ENCODE assay signal across 12 cellular contexts in the genomic region with DNA sequence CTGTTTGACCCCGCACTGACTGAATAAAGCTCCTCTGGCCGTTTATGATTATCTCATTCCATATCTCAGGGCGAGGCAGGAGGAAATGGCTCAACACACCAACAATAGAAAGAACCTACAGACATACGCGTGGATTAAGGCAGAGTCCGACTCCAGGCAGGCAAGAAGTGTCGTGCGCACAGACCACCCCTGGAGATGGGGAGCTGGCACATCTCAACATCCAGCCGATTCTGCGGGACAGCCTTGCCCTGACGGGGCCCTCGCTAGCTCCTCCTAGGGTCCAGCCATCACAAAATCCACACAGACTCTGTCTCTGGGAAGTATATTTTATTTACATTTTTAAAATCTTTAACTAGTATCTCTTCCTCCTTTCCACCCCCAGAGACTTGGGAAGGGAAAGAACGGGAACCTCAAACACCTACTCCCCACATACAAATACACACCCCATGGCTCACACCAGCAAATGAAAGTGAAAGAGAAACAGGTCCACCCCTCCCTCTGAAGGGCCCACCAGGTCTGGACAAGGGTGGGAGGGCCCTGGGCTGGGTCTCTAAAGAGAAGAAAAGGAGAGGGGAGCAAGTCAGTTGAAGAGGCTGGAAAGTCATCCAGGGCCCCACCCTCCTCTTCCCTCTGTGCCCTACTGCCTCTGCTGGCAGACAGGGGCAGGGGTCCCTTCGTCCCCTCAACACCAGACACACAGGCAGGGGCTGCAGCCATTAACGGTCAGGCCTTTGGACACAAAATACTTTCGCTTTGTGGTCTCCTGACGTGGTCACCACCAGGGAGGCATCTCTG. TPM values are rescaled to one million over a fixed set of nuclear protein-coding genes. Genes with fewer than 3 reads are reported as not detected.
DNase-seq lines count a peak whose midpoint lies in the region; TF ChIP-seq lines count a peak whose summit lies in the region.
"Had no signal": no experiment of that assay in that cellular context is flagged by ENCODE, and none has a peak within 500 bp of the region (broad histone marks: within the 10 kb centered on the region; RNA-seq: fewer than 3 reads in every experiment).

No MANE protein-coding gene starts in this region.

- in situ Hi-C loops in brain microvascular endothelial cell (cut with HindIII; ENCODE audit: low pct_ligation_motif_present, low sequenced_read_pairs), result no loop called here

- no peak overlapping the region for H4K91ac ChIP-seq in H9 (ENCODE audit: insufficient read length, low read depth, low read length)

- H2BK5ac ChIP-seq in H9 (ENCODE audit: insufficient read length, low read length), result no peak overlapping the region

- H3K23me2 ChIP-seq in H9 (ENCODE audit: insufficient read length, low read depth, low read length, poor library complexity, severe bottlenecking), result peaks cover under 1% of the 10 kb centered on the region

- no peak overlapping the region for H2BK20ac ChIP-seq in H9 (ENCODE audit: low read depth, low read length, poor library complexity, severe bottlenecking)

- H3K4me1 Mint-ChIP-seq in H9, result peaks cover 19 to 25% of the 10 kb centered on the region in 2 experiments
- peaks cover 19% of the 10 kb centered on the region for H3K4me1 Mint-ChIP-seq in Calu3 (ENCODE audit: low read depth, unreplicated experiment)

- H3K36me3 Mint-ChIP-seq in H9 (ENCODE audit: insufficient read depth in 1 of 3, low read depth in 3 of 3) (peaks cover 17 to 39% (median 33%) of the 10 kb centered on the region in 3 experiments), Calu3 (ENCODE audit: insufficient read depth, unreplicated experiment) (peaks cover 50% of the 10 kb centered on the region)

- H3K4me1 ChIP-seq in BE2C (peaks cover 38% of the 10 kb centered on the region), H9 (ENCODE audit: insufficient read depth, low read length) (peaks cover 4% of the 10 kb centered on the region; the same call in 1 of the 2 replicates), mucosa of rectum (ENCODE audit: control insufficient read depth in 2 of 2, insufficient read depth in 2 of 2, low read length in 2 of 2) (peaks cover 52 to 55% of the 10 kb centered on the region in 2 donors), thyroid gland (peaks cover 3 to 26% of the 10 kb centered on the region in 2 donors)

- H2AK5ac ChIP-seq in H9 (ENCODE audit: insufficient read length, low read length), result no peak overlapping the region

- H3K4me3 ChIP-seq in BE2C (ENCODE audit: low read depth, low read length), result no peak overlapping the region
- no peak overlapping the region for H3K4me3 ChIP-seq in brain microvascular endothelial cell (ENCODE audit: low read depth, low read length)
- peak overlapping the region; percentile 41 to 48 for H3K4me3 ChIP-seq in mucosa of rectum (ENCODE audit: low read length in 2 of 2)
- H3K4me3 ChIP-seq in thyroid gland (replicated peaks in 1 of 3), result no peak overlapping the region

- TF ChIP-seq POLR2A in thyroid gland (IDR thresholded peaks at IDR 0.05), result no peak

- peak; percentile 29 for TF ChIP-seq CTCF in BE2C (IDR thresholded peaks at IDR 0.05; ENCODE audit: low read depth, low read length)
- TF ChIP-seq CTCF in H9 (conservative IDR thresholded peaks at IDR 0.05), result peak; percentile 30; the same call in 2 of the 3 replicates
- TF ChIP-seq CTCF in brain microvascular endothelial cell (IDR thresholded peaks at IDR 0.05; ENCODE audit: low read depth, low read length, missing control alignments), result peak; percentile 35
- TF ChIP-seq CTCF in Calu3 (IDR thresholded peaks at IDR 0.05; ENCODE audit: unreplicated experiment), result no peak
- no peak for TF ChIP-seq CTCF in thyroid gland (IDR thresholded peaks at IDR 0.05)

- no peak overlapping the region for H2BK12ac ChIP-seq in H9 (ENCODE audit: insufficient read length, low read depth, low read length)

- H3K4me2 ChIP-seq in H9 (ENCODE audit: insufficient read depth, insufficient read length, low read length), result no peak overlapping the region

- no peak overlapping the region for H3K27ac ChIP-seq in H9 (ENCODE audit: insufficient read length, low read depth, low read length)
- H3K27ac ChIP-seq in brain microvascular endothelial cell, result no peak overlapping the region
- H3K27ac ChIP-seq in mucosa of rectum (ENCODE audit: low read depth in 2 of 2, low read length in 2 of 2), result peak overlapping the region; percentile 90 to 93
- no peak overlapping the region for H3K27ac ChIP-seq in thyroid gland

- H3K27me3 ChIP-seq in BE2C (no peaks in the 10 kb centered on the region), H9 (ENCODE audit: insufficient read depth, low read length) (no peaks in the 10 kb centered on the region), brain microvascular endothelial cell (replicated peaks) (no peaks in the 10 kb centered on the region), mucosa of rectum (ENCODE audit: control insufficient read depth in 2 of 2, insufficient read depth in 2 of 2, low read length in 2 of 2) (no peaks in the 10 kb centered on the region), thyroid gland (no peaks in the 10 kb centered on the region)

- H3K9ac ChIP-seq in H9 (ENCODE audit: extremely low read depth, insufficient read length, low read length) (no peak overlapping the region), mucosa of rectum (ENCODE audit: low read depth in 1 of 2, low read length in 2 of 2) (peak overlapping the region; percentile 50 to 56)

- no peak overlapping the region for H4K8ac ChIP-seq in H9 (replicated peaks; ENCODE audit: insufficient read length, low read depth, low read length)

- no peak overlapping the region for H2BK15ac ChIP-seq in H9 (ENCODE audit: low read depth, low read length)

- no peak overlapping the region for H3T11ph ChIP-seq in H9 (ENCODE audit: low read length)

- H3K56ac ChIP-seq in H9 (ENCODE audit: insufficient read length, low read depth, low read length), result no peak overlapping the region

- H2BK120ac ChIP-seq in H9 (ENCODE audit: low read depth, low read length, poor library complexity, severe bottlenecking), result no peak overlapping the region

- BruUV-seq in Calu3 (replicated peaks; lab: Mats Ljungman, UMichigan), result no TSS peak

- CTCF ChIA-PET in Calu3 (lab: Charles Lee), result no interaction called here

- peak overlapping the region in 1 of 3 experiments; percentile 4; a peak in 1 of 7 replicates for H3K27ac Mint-ChIP-seq in H9
- H3K27ac Mint-ChIP-seq in Calu3 (ENCODE audit: unreplicated experiment), result no peak overlapping the region

- no peaks in the 10 kb centered on the region for H4K20me1 ChIP-seq in H9 (ENCODE audit: control insufficient read depth, insufficient read depth, insufficient read length)

- no peaks in the 10 kb centered on the region for H3K79me1 ChIP-seq in H9 (ENCODE audit: insufficient read depth, low read depth, low read length, poor library complexity, severe bottlenecking)

- no peak for DNase-seq in BE2C
- DNase-seq in H9, result no peak
- DNase-seq in brain microvascular endothelial cell, result no peak
- DNase-seq in Calu3, result no peak
- no peak for DNase-seq in cerebellar nuclear complex (lab: John Stamatoyannopoulos, UW)
- no peak for DNase-seq in thyroid gland
- no peak for DNase-seq in dedifferentiated amniotic fluid mesenchymal stem cell (ENCODE audit: extremely low spot score)
- DNase-seq: cortex of kidney; Kasumi-1; naive thymus-derived CD4-positive, alpha-beta T cell; NCI-H345 had no signal

- H3K4me3 Mint-ChIP-seq in H9 (no peak overlapping the region), Calu3 (ENCODE audit: low read depth, unreplicated experiment) (no peak overlapping the region)

- H3K27me3 Mint-ChIP-seq in H9 (ENCODE audit: low read depth), result no peaks in the 10 kb centered on the region
- no peaks in the 10 kb centered on the region for H3K27me3 Mint-ChIP-seq in Calu3 (ENCODE audit: unreplicated experiment)
- H3K27me3 Mint-ChIP-seq: naive thymus-derived CD4-positive, alpha-beta T cell had no signal

- H3K23ac ChIP-seq in H9 (ENCODE audit: insufficient read length, low read depth, low read length), result no peak overlapping the region

- H3K4ac ChIP-seq in H9 (ENCODE audit: low read depth, low read length), result no peak overlapping the region

- no peak overlapping the region for H3K14ac ChIP-seq in H9 (ENCODE audit: insufficient read depth, low read length)

- H3K36me3 ChIP-seq in BE2C (peaks cover 14% of the 10 kb centered on the region), brain microvascular endothelial cell (replicated peaks) (peaks cover 31% of the 10 kb centered on the region), mucosa of rectum (ENCODE audit: control insufficient read depth in 2 of 2, insufficient read depth in 2 of 2, low read length in 2 of 2) (peaks cover 28 to 32% of the 10 kb centered on the region in 2 donors), thyroid gland (peaks cover 34 to 35% of the 10 kb centered on the region in 2 donors)

- no peaks in the 10 kb centered on the region for H3K9me3 Mint-ChIP-seq in H9
- no peaks in the 10 kb centered on the region for H3K9me3 Mint-ChIP-seq in Calu3 (ENCODE audit: low read depth, unreplicated experiment)
- H3K9me3 Mint-ChIP-seq: naive thymus-derived CD4-positive, alpha-beta T cell had no signal

- H2AFZ ChIP-seq in H9 (ENCODE audit: low read length), result no peak overlapping the region

- no CpG with 5 or more reads among the region's 17 CpGs for WGBS in H9 (ENCODE audit: extremely low coverage, insufficient read length, low lambda C conversion rate)
- 82 to 94% methylated on average over 17 of the region's 17 CpGs for WGBS in thyroid gland, 2 donors

- no peaks in the 10 kb centered on the region for H3K79me2 ChIP-seq in H9 (ENCODE audit: insufficient read depth, low read length)

- intact Hi-C loops in Calu3 (cut with micrococcal nuclease; ENCODE audit: unreplicated experiment) (loop anchor here (5.0 kb wide), 1 partner anchor 77 kb away; no protein-coding TSS in a partner anchor), thyroid gland (cut with DNase I) (loop anchor here (10.0 kb wide), 2 partner anchors 49 to 301 kb away; a partner anchor contains a TSS)

- H4K5ac ChIP-seq in H9 (ENCODE audit: insufficient read length, low read depth, low read length), result no peak overlapping the region

- H3K9me3 ChIP-seq in BE2C, result no peaks in the 10 kb centered on the region
- H3K9me3 ChIP-seq in H9 (ENCODE audit: control insufficient read depth, low read depth, low read length), result no peaks in the 10 kb centered on the region
- H3K9me3 ChIP-seq in mucosa of rectum (ENCODE audit: control insufficient read depth in 2 of 2, low read length in 2 of 2), result no peaks in the 10 kb centered on the region
- no peaks in the 10 kb centered on the region for H3K9me3 ChIP-seq in thyroid gland

- H3K18ac ChIP-seq in H9 (ENCODE audit: insufficient read length, low read depth, low read length), result no peak overlapping the region

RNA-seq across cellular contexts. Expression of a gene that starts 3.2 kb away (rescaled TPM):
- polyA plus RNA-seq in BE2C (2012; ENCODE audit: insufficient read depth, insufficient read length, low read depth), result 6.8 TPM
- total RNA-seq in H9 (2021) (0.37 and 0.44 TPM in 2 replicates), Calu3 (2022) (1.1 and 1.5 TPM in 2 replicates), thyroid gland (1 to 10 TPM in 2 of 4 donors, under 1 TPM in 2; 0.63 to 2.1 (median 1.4) TPM)

RNA-seq across cellular contexts. Expression of a gene that starts 5.9 kb away (rescaled TPM):
- polyA plus RNA-seq in BE2C (2012; ENCODE audit: insufficient read depth, insufficient read length, low read depth), result 322 TPM
- total RNA-seq in H9 (2021) (103 and 106 TPM in 2 replicates), Calu3 (2022) (102 and 117 TPM in 2 replicates), thyroid gland (100 to 1,000 TPM in 3 of 4 donors, 10 to 100 TPM in 1; 86.9 to 175 (median 121) TPM)

RNA-seq across cellular contexts. Expression of a gene that starts 6.3 kb away (rescaled TPM):
- 212 TPM for polyA plus RNA-seq in BE2C (2012; ENCODE audit: insufficient read depth, insufficient read length, low read depth)
- total RNA-seq in H9 (2021), result 31.6 and 32.3 TPM in 2 replicates
- total RNA-seq in Calu3 (2022), result 46.8 and 54.0 TPM in 2 replicates
- total RNA-seq in thyroid gland, result 100 to 1,000 TPM in 1 of 4 donors, 10 to 100 TPM in 3; 57.0 to 110 (median 81.8) TPM

RNA-seq across cellular contexts. Expression of a gene that starts 28.3 kb away (rescaled TPM):
- 3.5 TPM for polyA plus RNA-seq in BE2C (2012; ENCODE audit: insufficient read depth, insufficient read length, low read depth)
- 17.4 and 20.1 TPM in 2 replicates for total RNA-seq in H9 (2021)
- 229 and 289 TPM in 2 replicates for total RNA-seq in Calu3 (2022)
- total RNA-seq in thyroid gland, result 100 to 1,000 TPM; 272 to 341 (median 287) TPM

RNA-seq across cellular contexts. Expression of a gene that starts 47.0 kb away (rescaled TPM):
- 275 TPM for polyA plus RNA-seq in BE2C (2012; ENCODE audit: insufficient read depth, insufficient read length, low read depth)
- total RNA-seq in H9 (2021), result 197 and 204 TPM in 2 replicates
- 368 and 374 TPM in 2 replicates for total RNA-seq in Calu3 (2022)
- 100 to 1,000 TPM; 157 to 219 (median 170) TPM for total RNA-seq in thyroid gland

Comparison
In these comparisons a context has a peak if more than half of its experiments do, and no peak if none do; other contexts are left out.
1. H3K4me3 ChIP-seq: peak in mucosa of rectum (2 of 2); none in BE2C (single experiment), brain microvascular endothelial cell (single experiment) and thyroid gland (0 of 3).
2. CTCF ChIP-seq: peak in BE2C (single experiment), H9 (single experiment) and brain microvascular endothelial cell (single experiment); none in Calu3 (single experiment) and thyroid gland (0 of 6).
3. H3K27ac ChIP-seq: peak in mucosa of rectum (2 of 2); none in H9 (single experiment), brain microvascular endothelial cell (single experiment) and thyroid gland (0 of 3).